Comparison of ENCODE assay signal across 9 cellular contexts in genomic region chr12:56469007-56469930, GRCh38. TPM values are rescaled to one million over a fixed set of nuclear protein-coding genes. Genes with fewer than 3 reads are reported as not detected.
DNase-seq lines count a peak whose midpoint lies in the region; ATAC-seq, FAIRE-seq and TF ChIP-seq lines count a peak whose summit lies in the region.
"Had no signal": no experiment of that assay in that cellular context is flagged by ENCODE, and none has a peak within 500 bp of the region (broad histone marks: within the 10 kb centered on the region; RNA-seq: fewer than 3 reads in every experiment).

No MANE protein-coding gene starts in this region.

- H3K27me3 ChIP-seq in HUES6 (ENCODE audit: control insufficient read depth, insufficient read depth, low read length), result no peaks in the 10 kb centered on the region
- no peaks in the 10 kb centered on the region for H3K27me3 ChIP-seq in hepatocyte
- no peaks in the 10 kb centered on the region for H3K27me3 ChIP-seq in skeletal muscle tissue (ENCODE audit: control insufficient read depth in 3 of 3, insufficient read depth in 3 of 3, low read length in 3 of 3)

- H3K9me3 Mint-ChIP-seq in activated naive CD4-positive, alpha-beta T cell treated with anti-CD3 and anti-CD28 coated beads, Interleukin-2, amount 10 ng/mL, durations not matched to agents 7 days and 5 days, result no peaks in the 10 kb centered on the region

- in situ Hi-C loops in KBM-7 (cut with MboI; ENCODE audit: low pct_unique_long_range_greater_than_20kb, low sequenced_read_pairs), result no loop called here

- H3K4me3 ChIP-seq in HUES6 (ENCODE audit: low read depth, low read length) (peak overlapping the region; percentile 87), hepatocyte (peak overlapping the region; percentile 80), skeletal muscle tissue (ENCODE audit: low read length in 3 of 3) (peak overlapping the region; percentile 93 to 100 (median 95))

- peak; percentile 8 for DNase-seq in CD1c-positive myeloid dendritic cell (ENCODE audit: extremely low spot score)
- DNase-seq in activated naive CD4-positive, alpha-beta T cell treated with anti-CD3 and anti-CD28 coated beads, Interleukin-2, amount 10 ng/mL, durations not matched to agents 7 days and 5 days, result no peak
- no peak for DNase-seq in hepatocyte (ENCODE audit: low spot score)
- DNase-seq in KBM-7, result no peak
- DNase-seq in H54 (ENCODE audit: insufficient read length, low spot score), result no peak

- no peak for TF ChIP-seq POLR2A in H54 (IDR thresholded peaks at IDR 0.05; ENCODE audit: low read depth, low read length)

- 60% methylated on average over 19 of the region's 19 CpGs for WGBS in hepatocyte (ENCODE audit: low lambda C conversion rate, missing lambda C conversion rate)

- no peaks in the 10 kb centered on the region for H3K9me2 ChIP-seq in hepatocyte (replicated peaks; ENCODE audit: insufficient read depth)

- H3K79me2 ChIP-seq in hepatocyte, result peaks cover 24% of the 10 kb centered on the region

- H4K20me1 ChIP-seq in hepatocyte (ENCODE audit: insufficient read depth, poor library complexity, severe bottlenecking), result no peaks in the 10 kb centered on the region

- H3K27me3 Mint-ChIP-seq in activated naive CD4-positive, alpha-beta T cell treated with anti-CD3 and anti-CD28 coated beads, Interleukin-2, amount 10 ng/mL, durations not matched to agents 7 days and 5 days, result peaks cover 3% of the 10 kb centered on the region

- H3K9me3 ChIP-seq in HUES6 (ENCODE audit: control insufficient read depth, insufficient read depth, low read depth, low read length) (no peaks in the 10 kb centered on the region), hepatocyte (ENCODE audit: low read depth) (no peaks in the 10 kb centered on the region), skeletal muscle tissue (ENCODE audit: control insufficient read depth in 3 of 3, low read length in 3 of 3) (no peaks in the 10 kb centered on the region)

- ATAC-seq in GM19351 (IDR thresholded peaks at IDR 0.05; ENCODE audit: unreplicated experiment), result no peak

- H3K27ac Mint-ChIP-seq in activated naive CD4-positive, alpha-beta T cell treated with anti-CD3 and anti-CD28 coated beads, Interleukin-2, amount 10 ng/mL, durations not matched to agents 7 days and 5 days, result peak overlapping the region; percentile 98

- CTCF ChIA-PET in activated naive CD4-positive, alpha-beta T cell treated with anti-CD3 and anti-CD28 coated beads, Interleukin-2, amount 10 ng/mL, durations not matched to agents 7 days and 5 days (lab: Charles Lee), result interaction anchor here (0.6 to 1.2 kb wide), 5 partner anchors 10 to 263 kb away, joined by 3 to 7 read pairs (median 3); no protein-coding TSS in a partner anchor

- H3K36me3 ChIP-seq in HUES6 (ENCODE audit: control insufficient read depth, insufficient read depth, low read length), result peaks cover 38% of the 10 kb centered on the region
- H3K36me3 ChIP-seq in hepatocyte (replicated peaks; ENCODE audit: insufficient read depth, low read depth), result no peaks in the 10 kb centered on the region
- peaks cover 2 to 9% (median 7%) of the 10 kb centered on the region in 3 donors for H3K36me3 ChIP-seq in skeletal muscle tissue (ENCODE audit: control insufficient read depth in 3 of 3, insufficient read depth in 3 of 3, low read length in 3 of 3)

- peak overlapping the region; percentile 92 for H2AFZ ChIP-seq in hepatocyte

- H3K4me1 Mint-ChIP-seq in activated naive CD4-positive, alpha-beta T cell treated with anti-CD3 and anti-CD28 coated beads, Interleukin-2, amount 10 ng/mL, durations not matched to agents 7 days and 5 days, result peaks cover 33% of the 10 kb centered on the region

- H3K27ac ChIP-seq in HUES6 (ENCODE audit: low read depth, low read length) (peak overlapping the region; percentile 83; the same call in 1 of the 2 replicates), hepatocyte (peak overlapping the region; percentile 88), skeletal muscle tissue (ENCODE audit: low read depth, low read length) (peak overlapping the region; percentile 96)

- H3K9ac ChIP-seq in HUES6 (ENCODE audit: low read length) (peak overlapping the region; percentile 95), skeletal muscle tissue (ENCODE audit: low read depth in 1 of 3, low read length in 3 of 3) (peak overlapping the region; percentile 94 to 100 (median 96))

- no peak for FAIRE-seq in H54 (lab: Jason Lieb, UNC)

- H3K4me1 ChIP-seq in HUES6 (ENCODE audit: control insufficient read depth, insufficient read depth, low read length), result 0 out of 2 replicates have a peak, but pooled peaks cover 4% of the 10 kb centered on the region
- H3K4me1 ChIP-seq in hepatocyte (ENCODE audit: insufficient read depth), result peaks cover 4% of the 10 kb centered on the region
- H3K4me1 ChIP-seq in skeletal muscle tissue (ENCODE audit: control insufficient read depth in 3 of 3, insufficient read depth in 3 of 3, low read length in 3 of 3), result peaks cover 11 to 26% (median 12%) of the 10 kb centered on the region in 3 donors

- peaks cover 7% of the 10 kb centered on the region for H3K36me3 Mint-ChIP-seq in activated naive CD4-positive, alpha-beta T cell treated with anti-CD3 and anti-CD28 coated beads, Interleukin-2, amount 10 ng/mL, durations not matched to agents 7 days and 5 days

- no peak for TF ChIP-seq CTCF in hepatocyte (IDR thresholded peaks at IDR 0.05; ENCODE audit: poor library complexity)

- peak overlapping the region; percentile 89 for H3K4me3 Mint-ChIP-seq in activated naive CD4-positive, alpha-beta T cell treated with anti-CD3 and anti-CD28 coated beads, Interleukin-2, amount 10 ng/mL, durations not matched to agents 7 days and 5 days

- peak overlapping the region; percentile 80 for H3K4me2 ChIP-seq in hepatocyte

RNA-seq across cellular contexts. Expression of gene SPRYD4, which starts 0.9 kb away (rescaled TPM):
- 2.5 and 3.4 TPM in 2 replicates for total RNA-seq in hepatocyte
- 3.2 TPM in 2 replicates for polyA plus RNA-seq in hepatocyte
- total RNA-seq in skeletal muscle tissue, result 2.1 TPM

RNA-seq across cellular contexts. Expression of gene MIP, which starts 14.8 kb away (rescaled TPM):
- total RNA-seq in hepatocyte (0.08 TPM in 1 of 2 replicates, not detected in the other), skeletal muscle tissue (not detected)
- polyA plus RNA-seq in hepatocyte, result 0.30 TPM in 1 of 2 replicates, not detected in the other
- total RNA-seq: NCI-H460 had no signal

RNA-seq across cellular contexts. Expression of gene GLS2, which starts 18.7 kb away (rescaled TPM):
- 6.1 and 6.4 TPM in 2 replicates for total RNA-seq in hepatocyte
- polyA plus RNA-seq in hepatocyte, result 3.3 and 3.5 TPM in 2 replicates
- not detected for total RNA-seq in skeletal muscle tissue
- total RNA-seq: NCI-H460 had no signal

RNA-seq across cellular contexts. Expression of gene TIMELESS, which starts 20.0 kb away (rescaled TPM):
- total RNA-seq in hepatocyte (7.9 and 9.6 TPM in 2 replicates), skeletal muscle tissue (5.2 TPM)
- polyA plus RNA-seq in hepatocyte, result 12.4 and 13.0 TPM in 2 replicates

RNA-seq across cellular contexts. Expression of gene RBMS2, which starts 52.4 kb away (rescaled TPM):
- total RNA-seq in hepatocyte (14.6 and 15.2 TPM in 2 replicates), skeletal muscle tissue (12.5 TPM)
- polyA plus RNA-seq in hepatocyte, result 15.9 and 18.8 TPM in 2 replicates
